ENCODE assay signal across 1 cellular context in genomic region chr2:121754851-121755236, GRCh38.
TF ChIP-seq lines count a peak whose summit lies in the region.

No MANE protein-coding gene starts in this region.

TF ChIP-seq in HepG2, 621 proteins besides CTCF, POLR2A, EP300 and RAD21:
- TF ChIP-seq STAT6 (CRISPR knock-in tag; IDR thresholded peaks at IDR 0.05; ENCODE audit: borderline replicate concordance) (0 out of 2 replicates have a peak, but pooled peaks have one; percentile 2), ZNF512 (CRISPR knock-in tag; IDR thresholded peaks at IDR 0.05) (no peak), ZNF354B (CRISPR knock-in tag; IDR thresholded peaks at IDR 0.05) (peak; percentile 28; the same call in 1 of the 2 replicates)
